Comparison of ENCODE assay signal across 12 cellular contexts in the genomic region with DNA sequence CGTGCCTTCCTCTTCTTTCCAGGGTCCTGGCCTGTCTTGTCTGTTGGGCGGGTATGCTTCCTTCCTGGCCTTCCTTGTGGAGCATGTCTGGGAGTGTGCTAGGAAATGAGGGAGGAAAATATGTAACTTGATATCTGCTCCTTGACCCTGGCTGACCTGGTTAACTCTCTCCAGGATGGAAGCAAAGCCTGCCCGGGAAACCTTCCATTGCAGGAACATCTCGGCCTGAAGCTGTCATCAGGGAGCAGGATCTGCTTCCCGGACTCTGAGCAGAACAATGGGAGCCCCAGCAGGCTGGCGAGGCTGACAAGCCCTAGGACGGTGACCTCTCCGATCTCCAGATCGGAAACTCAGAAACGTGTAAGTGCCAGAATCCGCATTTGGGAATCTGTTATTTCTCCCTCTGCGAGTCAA.
A peak's percentile ranks its signal among the peaks of the same experiment; 100 is the strongest.
DNase-seq lines count a peak whose midpoint lies in the region; ATAC-seq, FAIRE-seq and TF ChIP-seq lines count a peak whose summit lies in the region.
"Had no signal": no experiment of that assay in that cellular context is flagged by ENCODE, and none has a peak within 500 bp of the region (broad histone marks: within the 10 kb centered on the region; RNA-seq: fewer than 3 reads in every experiment).

No MANE protein-coding gene starts in this region.

- peak overlapping the region; percentile 75 for H3K23ac ChIP-seq in IMR-90 (ENCODE audit: low read depth, low read length)

- no peaks in the 10 kb centered on the region for H4K20me1 ChIP-seq in IMR-90 (ENCODE audit: insufficient read depth, low read length)

- H3K18ac ChIP-seq in IMR-90 (ENCODE audit: low read depth, low read length) = peak overlapping the region; percentile 66

- no peaks in the 10 kb centered on the region for H3K36me3 ChIP-seq in IMR-90 (ENCODE audit: control insufficient read depth, insufficient read depth, low read length)
- no peaks in the 10 kb centered on the region for H3K36me3 ChIP-seq in lower lobe of right lung
- no peaks in the 10 kb centered on the region for H3K36me3 ChIP-seq in stomach smooth muscle (ENCODE audit: control insufficient read depth in 2 of 2, insufficient read depth in 2 of 2, low read length in 2 of 2)
- H3K36me3 ChIP-seq in small intestine (ENCODE audit: control insufficient read depth in 2 of 2, insufficient read depth in 2 of 2, low read length in 2 of 2) = no peaks in the 10 kb centered on the region

- FAIRE-seq in small intestine (lab: Jason Lieb, UNC) = no peak
- FAIRE-seq: D721Med had no signal

- POLR2A ChIA-PET in IMR-90 (lab: Charles Lee; ENCODE audit: unreplicated experiment) = no interaction called here

- TF ChIP-seq CTCF in IMR-90 (conservative IDR thresholded peaks at IDR 0.05; ENCODE audit: low read depth, low read length) (no peak), lower lobe of right lung (IDR thresholded peaks at IDR 0.05) (no peak)

- H3K27me3 ChIP-seq in IMR-90 (ENCODE audit: control insufficient read depth, insufficient read depth, low read length) (no peaks in the 10 kb centered on the region), lower lobe of right lung (ENCODE audit: low read depth) (no peaks in the 10 kb centered on the region), stomach smooth muscle (ENCODE audit: control insufficient read depth in 1 of 2, insufficient read depth in 2 of 2, low read length in 2 of 2) (no peaks in the 10 kb centered on the region), small intestine (ENCODE audit: control insufficient read depth in 2 of 2, insufficient read depth in 2 of 2, low read length in 2 of 2) (no peaks in the 10 kb centered on the region)

- peak overlapping the region; percentile 35 for H2AK9ac ChIP-seq in IMR-90 (replicated peaks; ENCODE audit: low read depth, low read length, poor library complexity)

- H2BK120ac ChIP-seq in IMR-90 (ENCODE audit: low read depth, low read length) = peak overlapping the region; percentile 95

- H3K4me2 ChIP-seq in IMR-90 (ENCODE audit: low read depth, low read length) = peak overlapping the region; percentile 0; the same call in 1 of the 2 replicates

- H3K9ac ChIP-seq in IMR-90 (ENCODE audit: low read depth, low read length) = peak overlapping the region; percentile 4; the same call in 1 of the 2 replicates
- no peak overlapping the region for H3K9ac ChIP-seq in stomach smooth muscle (ENCODE audit: low read length in 2 of 2)

- H3K4me3 ChIP-seq in IMR-90 (ENCODE audit: insufficient read depth, low read depth, low read length) (no peak overlapping the region), lower lobe of right lung (peak overlapping the region; percentile 23), stomach smooth muscle (ENCODE audit: low read length in 2 of 2) (peak overlapping the region in 1 of 2 donors; percentile 40), small intestine (ENCODE audit: low read depth in 1 of 2, low read length in 2 of 2) (no peak overlapping the region)

- TF ChIP-seq RAD21 in IMR-90 (IDR thresholded peaks at IDR 0.05; ENCODE audit: low read length) = no peak

- in situ Hi-C loops in IMR-90 (cut with MboI; ENCODE audit: low sequenced_read_pairs) = no loop called here

- H2BK20ac ChIP-seq in IMR-90 (ENCODE audit: low read depth, low read length) = peak overlapping the region; percentile 93

- DNase-seq in IMR-90 (peak; percentile 14), dermis microvascular lymphatic vessel endothelial cell (ENCODE audit: low read depth in 2 of 2) (peak; percentile 83 to 95), lower lobe of right lung (no peak), HPDE6-E6E7 (ENCODE audit: extremely low spot score) (no peak), small intestine (no peak)
- DNase-seq: activated CD4-positive, alpha-beta T cell treated with anti-CD3 and anti-CD28 coated beads, Interleukin-2, amount 50 U/mL, for 4 hours; GOT3; NCI-H2029 treated with DMSO at 0.1 percent for 48 hours had no signal

- no peak for TF ChIP-seq POLR2A in IMR-90 (IDR thresholded peaks at IDR 0.05; ENCODE audit: low read depth, low read length)

- peak overlapping the region; percentile 44 to 84; a peak in 3 of 4 replicates for H4K8ac ChIP-seq in IMR-90 (ENCODE audit: low read depth in 2 of 2, low read length in 2 of 2)

- ATAC-seq in IMR-90 (ENCODE audit: low read depth) = peak; percentile 8
- ATAC-seq in lower lobe of right lung = peak; percentile 55 to 74
- ATAC-seq in HG02981 (IDR thresholded peaks at IDR 0.05; ENCODE audit: unreplicated experiment) = no peak
- no peak for ATAC-seq in GM18517 (IDR thresholded peaks at IDR 0.05; ENCODE audit: unreplicated experiment)

- peak overlapping the region; percentile 53 for H4K5ac ChIP-seq in IMR-90 (ENCODE audit: low read depth, low read length)

- dilution Hi-C loops in IMR-90 (cut with HindIII; ENCODE audit: low sequenced_read_pairs, unreplicated experiment) = no loop called here

- 45% methylated on average over 9 of the region's 12 CpGs; no CpG with 5 or more reads in 1 of the 2 experiments for WGBS in IMR-90 (ENCODE audit: extremely low coverage in 2 of 2, insufficient read length in 1 of 2), 2 experiments
- 46 to 61% (median 59%) methylated on average over 12 of the region's 12 CpGs for WGBS in small intestine, 3 donors

- H3K27ac ChIP-seq in IMR-90 (ENCODE audit: insufficient read depth, low read length) (peak overlapping the region; percentile 41), lower lobe of right lung (peak overlapping the region; percentile 82), stomach smooth muscle (ENCODE audit: low read length) (peak overlapping the region; percentile 62), small intestine (ENCODE audit: low read depth in 1 of 2, low read length in 1 of 2) (peak overlapping the region in 1 of 2 donors; percentile 80)

- H3K56ac ChIP-seq in IMR-90 (ENCODE audit: extremely low read depth, insufficient read depth, low read length) = peak overlapping the region; percentile 29; the same call in 1 of the 2 replicates

- intact Hi-C loops in IMR-90 (cut with micrococcal nuclease) (no loop called here), lower lobe of right lung (cut with DNase I) (no loop called here)

- BruUV-seq in IMR-90 (replicated peaks; lab: Mats Ljungman, UMichigan) = no TSS peak

- no peaks in the 10 kb centered on the region for H3K9me3 ChIP-seq in IMR-90 (ENCODE audit: control insufficient read depth, insufficient read depth, low read length)
- H3K9me3 ChIP-seq in lower lobe of right lung = no peaks in the 10 kb centered on the region
- no peaks in the 10 kb centered on the region for H3K9me3 ChIP-seq in stomach smooth muscle (ENCODE audit: control insufficient read depth in 2 of 2, low read length in 2 of 2)
- H3K9me3 ChIP-seq in small intestine (ENCODE audit: control insufficient read depth, low read depth) = no peaks in the 10 kb centered on the region

- H3K4ac ChIP-seq in IMR-90 (ENCODE audit: low read depth, low read length) = peak overlapping the region; percentile 94

- peak overlapping the region; percentile 94; the same call in 2 of the 3 replicates for H2BK15ac ChIP-seq in IMR-90 (ENCODE audit: low read depth, low read length)

- CTCF ChIA-PET in IMR-90 (lab: Yijun Ruan, JAX) = no interaction called here

- peak overlapping the region; percentile 91 for H3K14ac ChIP-seq in IMR-90 (replicated peaks; ENCODE audit: low read depth, low read length)

- peaks cover 7 to 46% of the 10 kb centered on the region in 2 experiments; a peak in 2 of 4 replicates for H3K79me1 ChIP-seq in IMR-90 (ENCODE audit: low read depth in 1 of 2, low read length in 2 of 2)

- peaks cover 28% of the 10 kb centered on the region for H3K4me1 ChIP-seq in IMR-90 (ENCODE audit: control insufficient read depth, insufficient read depth, low read length)
- peaks cover 42% of the 10 kb centered on the region for H3K4me1 ChIP-seq in lower lobe of right lung
- H3K4me1 ChIP-seq in stomach smooth muscle (ENCODE audit: control insufficient read depth, insufficient read depth, low read length) = peaks cover 18% of the 10 kb centered on the region
- H3K4me1 ChIP-seq in small intestine (ENCODE audit: control insufficient read depth in 2 of 2, insufficient read depth in 1 of 2, low read depth in 1 of 2, low read length in 1 of 2) = no peaks in the 10 kb centered on the region

- H3K9me1 ChIP-seq in IMR-90 (ENCODE audit: insufficient read depth, low read length) = peaks cover 20% of the 10 kb centered on the region

- peak overlapping the region; percentile 98 for H2AK5ac ChIP-seq in IMR-90 (ENCODE audit: low read depth, low read length)

- peak overlapping the region; percentile 71 for H2AFZ ChIP-seq in IMR-90 (replicated peaks; ENCODE audit: low read length, poor library complexity)

- H4K91ac ChIP-seq in IMR-90 (ENCODE audit: insufficient read depth, low read depth, low read length) = peak overlapping the region; percentile 89

- peak overlapping the region; percentile 27 for H2BK5ac ChIP-seq in IMR-90 (ENCODE audit: low read depth, low read length, poor library complexity, severe bottlenecking)

TF ChIP-seq in IMR-90, 13 proteins besides CTCF, POLR2A, EP300 and RAD21 (continues in another document):
- TF ChIP-seq CEBPB (IDR thresholded peaks at IDR 0.05; ENCODE audit: low read depth, low read length) = no peak
- TF ChIP-seq, protein P1, sequence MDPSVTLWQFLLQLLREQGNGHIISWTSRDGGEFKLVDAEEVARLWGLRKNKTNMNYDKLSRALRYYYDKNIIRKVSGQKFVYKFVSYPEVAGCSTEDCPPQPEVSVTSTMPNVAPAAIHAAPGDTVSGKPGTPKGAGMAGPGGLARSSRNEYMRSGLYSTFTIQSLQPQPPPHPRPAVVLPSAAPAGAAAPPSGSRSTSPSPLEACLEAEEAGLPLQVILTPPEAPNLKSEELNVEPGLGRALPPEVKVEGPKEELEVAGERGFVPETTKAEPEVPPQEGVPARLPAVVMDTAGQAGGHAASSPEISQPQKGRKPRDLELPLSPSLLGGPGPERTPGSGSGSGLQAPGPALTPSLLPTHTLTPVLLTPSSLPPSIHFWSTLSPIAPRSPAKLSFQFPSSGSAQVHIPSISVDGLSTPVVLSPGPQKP (IDR thresholded peaks at IDR 0.05; ENCODE audit: borderline replicate concordance, low read depth, low read length) = no peak
- TF ChIP-seq NFE2L2 (IDR thresholded peaks at IDR 0.05; ENCODE audit: low read depth, low read length) = no peak
- no peak for TF ChIP-seq MAFK (IDR thresholded peaks at IDR 0.05; ENCODE audit: low read depth, low read length)
- TF ChIP-seq BHLHE40 (IDR thresholded peaks at IDR 0.05; ENCODE audit: low read depth, low read length) = no peak
- no peak for TF ChIP-seq RFX5 (IDR thresholded peaks at IDR 0.05; ENCODE audit: low read depth, low read length)
- TF ChIP-seq RCOR1 (IDR thresholded peaks at IDR 0.05; ENCODE audit: insufficient replicate concordance, low read length) = no peak
- TF ChIP-seq, protein P2, sequence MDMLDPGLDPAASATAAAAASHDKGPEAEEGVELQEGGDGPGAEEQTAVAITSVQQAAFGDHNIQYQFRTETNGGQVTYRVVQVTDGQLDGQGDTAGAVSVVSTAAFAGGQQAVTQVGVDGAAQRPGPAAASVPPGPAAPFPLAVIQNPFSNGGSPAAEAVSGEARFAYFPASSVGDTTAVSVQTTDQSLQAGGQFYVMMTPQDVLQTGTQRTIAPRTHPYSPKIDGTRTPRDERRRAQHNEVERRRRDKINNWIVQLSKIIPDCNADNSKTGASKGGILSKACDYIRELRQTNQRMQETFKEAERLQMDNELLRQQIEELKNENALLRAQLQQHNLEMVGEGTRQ (IDR thresholded peaks at IDR 0.05; ENCODE audit: low read depth, low read length) = no peak
- no peak for TF ChIP-seq FOS (IDR thresholded peaks at IDR 0.05; ENCODE audit: low read depth, low read length)

Comparison
In these comparisons a context has a peak if more than half of its experiments do, and no peak if none do; other contexts are left out.
1. ATAC-seq: peak in IMR-90 (single experiment) and lower lobe of right lung (2 of 2); none in HG02981 (single experiment) and GM18517 (single experiment).
2. DNase-seq: peak in IMR-90 (single experiment) and dermis microvascular lymphatic vessel endothelial cell (2 of 2); none in lower lobe of right lung (single experiment), HPDE6-E6E7 (single experiment) and small intestine (single experiment).